In genomic region chr2:24492283-24493272, GRCh38 we compare ENCODE assay signal across 8 cellular contexts. TPM values are rescaled to one million over a fixed set of nuclear protein-coding genes. Genes with fewer than 3 reads are reported as not detected.
DNase-seq lines count a peak whose midpoint lies in the region; ATAC-seq and TF ChIP-seq lines count a peak whose summit lies in the region.

No MANE protein-coding gene starts in this region.

- H3K27ac ChIP-seq in RWPE2 (ENCODE audit: poor library complexity, severe bottlenecking): no peak overlapping the region
- no peak overlapping the region for H3K27ac ChIP-seq in endodermal cell (ENCODE audit: low read depth, low read length)

- 16 to 24% methylated on average over 14 to 20 of the region's 20 CpGs for WGBS in endodermal cell (ENCODE audit: insufficient coverage in 1 of 2, insufficient read length in 1 of 2), 2 experiments

- peak; percentile 62 for DNase-seq in activated CD8-positive, alpha-beta memory T cell treated with anti-CD3 and anti-CD28 coated beads for 24 hours
- DNase-seq in activated CD8-positive, alpha-beta memory T cell treated with anti-CD3 and anti-CD28 coated beads, Interleukin-2, amount 50 U/mL, for 4 hours: no peak
- DNase-seq in RWPE2 (ENCODE audit: low spot score) (no peak), endodermal cell (peak; percentile 71), myocyte (ENCODE audit: low read depth) (peak; percentile 44), A172 (ENCODE audit: low spot score) (no peak), GDM1 (lab: John Stamatoyannopoulos, UW) (no peak)

- H3K4me3 ChIP-seq in RWPE2 (ENCODE audit: severe bottlenecking) (peak overlapping the region; percentile 55), endodermal cell (ENCODE audit: low read length) (peak overlapping the region; percentile 77)

- H3K9me3 Mint-ChIP-seq in endodermal cell: no peaks in the 10 kb centered on the region

- peak overlapping the region; percentile 6 for H3K9ac ChIP-seq in endodermal cell (ENCODE audit: extremely low read depth, low read length, poor library complexity, severe bottlenecking)

- H3K27ac Mint-ChIP-seq in endodermal cell: no peak overlapping the region

- no peak for ATAC-seq in RWPE2 (ENCODE audit: low read depth)
- no peak for ATAC-seq in GM19035 (IDR thresholded peaks at IDR 0.05; ENCODE audit: unreplicated experiment)

- no peaks in the 10 kb centered on the region for H3K36me3 Mint-ChIP-seq in endodermal cell (ENCODE audit: low read depth)

- TF ChIP-seq CTCF in RWPE2 (IDR thresholded peaks at IDR 0.05; ENCODE audit: poor library complexity, severe bottlenecking): no peak
- no peak for TF ChIP-seq CTCF in endodermal cell (conservative IDR thresholded peaks at IDR 0.05)

- peaks cover 33% of the 10 kb centered on the region for H3K27me3 Mint-ChIP-seq in endodermal cell (ENCODE audit: insufficient read depth)

- peak overlapping the region; percentile 72 for H3K4me3 Mint-ChIP-seq in endodermal cell

- H3K9me3 ChIP-seq in RWPE2 (ENCODE audit: severe bottlenecking): no peaks in the 10 kb centered on the region
- H3K9me3 ChIP-seq in endodermal cell (ENCODE audit: control insufficient read depth, low read length): no peaks in the 10 kb centered on the region

- H3K36me3 ChIP-seq in RWPE2 (ENCODE audit: low read depth) (no peaks in the 10 kb centered on the region), endodermal cell (ENCODE audit: control insufficient read depth, insufficient read depth, low read length) (no peaks in the 10 kb centered on the region)

- H3K27me3 ChIP-seq in RWPE2 (ENCODE audit: insufficient read depth, poor library complexity, severe bottlenecking) (no peaks in the 10 kb centered on the region), endodermal cell (ENCODE audit: control insufficient read depth, insufficient read depth, low read length, poor library complexity, severe bottlenecking) (peaks cover 17% of the 10 kb centered on the region)

- peaks cover 35% of the 10 kb centered on the region for H3K4me1 Mint-ChIP-seq in endodermal cell

- H3K4me1 ChIP-seq in RWPE2 (ENCODE audit: insufficient read depth, poor library complexity, severe bottlenecking): no peaks in the 10 kb centered on the region
- no peaks in the 10 kb centered on the region for H3K4me1 ChIP-seq in endodermal cell (ENCODE audit: control insufficient read depth, insufficient read depth, low read length)

RNA-seq across cellular contexts. Expression of gene NCOA1, which starts 1.5 kb away (rescaled TPM):
- total RNA-seq in endodermal cell: 10 to 100 TPM; 20.1 to 22.6 TPM
- 16.3 TPM for polyA plus RNA-seq in endodermal cell (2013, experiment 1 of 2)
- 16.4 TPM for polyA plus RNA-seq in endodermal cell (2013, experiment 2 of 2)
- 49.2 and 83.3 TPM in 2 replicates for total RNA-seq in myocyte
- polyA plus RNA-seq in myocyte (2012): 14.6 TPM
- 15.1 and 19.9 TPM in 2 replicates for total RNA-seq in A172 (2014; rRNA removed; shearing (Covaris generic))

Comparison
In these comparisons a context has a peak if more than half of its experiments do, and no peak if none do; other contexts are left out.
1. DNase-seq: peak in activated CD8-positive, alpha-beta memory T cell treated with anti-CD3 and anti-CD28 coated beads for 24 hours (single experiment), endodermal cell (single experiment) and myocyte (single experiment); none in activated CD8-positive, alpha-beta memory T cell treated with anti-CD3 and anti-CD28 coated beads, Interleukin-2, amount 50 U/mL, for 4 hours (single experiment), RWPE2 (single experiment), A172 (single experiment) and GDM1 (single experiment).